ENCODE assay signal across 24 cellular contexts in genomic region chr3:10338164-10338470, GRCh38. TPM values are rescaled to one million over a fixed set of nuclear protein-coding genes. Genes with fewer than 3 reads are reported as not detected.
"Had no signal": no experiment of that assay in that cellular context is flagged by ENCODE, and none has a peak within 500 bp of the region (broad histone marks: within the 10 kb centered on the region; RNA-seq: fewer than 3 reads in every experiment).

No MANE protein-coding gene starts in this region.

- H3K27me3 ChIP-seq: neutrophil, thyroid gland had no signal

- H3K4me1 ChIP-seq: parathyroid adenoma, sigmoid colon, thyroid gland had no signal

- H3K9ac ChIP-seq: parathyroid adenoma had no signal

- H3K27ac Mint-ChIP-seq: activated naive CD4-positive, alpha-beta T cell treated with anti-CD3 and anti-CD28 coated beads, Interleukin-2, amount 50 U/mL, for 24 hours; activated T-cell treated with anti-CD3 and anti-CD28 coated beads, Interleukin-2, amount 50 U/mL, for 72 hours; dendritic cell treated with granulocyte-macrophage colony-stimulating factor and Interleukin-4, amounts not matched to agents 40 ng/mL and 50 ng/mL, for 4 days had no signal

- DNase-seq: activated CD4-positive, alpha-beta T cell treated with anti-CD3 and anti-CD28 coated beads, Interleukin-2, amount 50 U/mL, for 1 hour; activated CD4-positive, CD25-positive, alpha-beta regulatory T cell treated with anti-CD3 and anti-CD28 coated beads, Interleukin-2, amount 50 U/mL, for 72 hours; activated effector memory CD4-positive, alpha-beta T cell treated with anti-CD3 and anti-CD28 coated beads, Interleukin-2, amount 50 U/mL, for 16 hours; activated T-cell treated with anti-CD3 and anti-CD28 coated beads, Interleukin-2, amount 50 U/mL, for 72 hours; effector memory CD4-positive, alpha-beta T cell; hippocampal formation; left cardiac atrium; mesendoderm; naive thymus-derived CD4-positive, alpha-beta T cell; sigmoid colon; stimulated activated CD4-positive, alpha-beta T cell treated with anti-CD3 and anti-CD28 coated beads, Interleukin-4, amount 100 ng/mL, for 4 hours; stimulated activated naive CD4-positive, alpha-beta T cell; T1000; thyroid gland had no signal

- H2AFZ ChIP-seq: parathyroid adenoma had no signal

- H3K4me1 Mint-ChIP-seq: activated naive CD4-positive, alpha-beta T cell treated with anti-CD3 and anti-CD28 coated beads, Interleukin-2, amount 50 U/mL, for 24 hours had no signal

- H3K27ac ChIP-seq: neutrophil, parathyroid adenoma, sigmoid colon, thyroid gland had no signal

- H3K79me2 ChIP-seq: parathyroid adenoma had no signal

- H3K4me3 ChIP-seq: sigmoid colon, thyroid gland had no signal

- H3K9me3 ChIP-seq: neutrophil, sigmoid colon, thyroid gland had no signal

- ATAC-seq: activated T-cell treated with anti-CD3 and anti-CD28 coated beads, Interleukin-2, amount 50 U/mL, for 72 hours; left cardiac atrium had no signal

- H3K9me3 Mint-ChIP-seq: activated naive CD4-positive, alpha-beta T cell treated with anti-CD3 and anti-CD28 coated beads, Interleukin-2, amount 50 U/mL, for 24 hours; activated T-cell treated with anti-CD3 and anti-CD28 coated beads, Interleukin-2, amount 50 U/mL, for 72 hours; dendritic cell treated with granulocyte-macrophage colony-stimulating factor and Interleukin-4, amounts not matched to agents 40 ng/mL and 50 ng/mL, for 4 days; naive thymus-derived CD4-positive, alpha-beta T cell had no signal

- H3K4me3 Mint-ChIP-seq: activated naive CD4-positive, alpha-beta T cell treated with anti-CD3 and anti-CD28 coated beads, Interleukin-2, amount 50 U/mL, for 24 hours; activated T-cell treated with anti-CD3 and anti-CD28 coated beads, Interleukin-2, amount 50 U/mL, for 72 hours; dendritic cell treated with granulocyte-macrophage colony-stimulating factor and Interleukin-4, amounts not matched to agents 40 ng/mL and 50 ng/mL, for 4 days; naive thymus-derived CD4-positive, alpha-beta T cell had no signal

- H3K36me3 Mint-ChIP-seq: activated naive CD4-positive, alpha-beta T cell treated with anti-CD3 and anti-CD28 coated beads, Interleukin-2, amount 50 U/mL, for 24 hours; naive thymus-derived CD4-positive, alpha-beta T cell had no signal

- H3K27me3 Mint-ChIP-seq: activated naive CD4-positive, alpha-beta T cell treated with anti-CD3 and anti-CD28 coated beads, Interleukin-2, amount 50 U/mL, for 24 hours; naive thymus-derived CD4-positive, alpha-beta T cell had no signal

RNA-seq across cellular contexts. Expression of gene GHRL, which starts 45.4 kb away (rescaled TPM):
- total RNA-seq: activated CD8-positive, alpha-beta memory T cell treated with anti-CD3 and anti-CD28 coated beads for 36 hours; chondrocyte; fibroblast of villous mesenchyme; glomerular endothelial cell; lower leg skin; renal cortical epithelial cell had no signal
